In the genomic region with DNA sequence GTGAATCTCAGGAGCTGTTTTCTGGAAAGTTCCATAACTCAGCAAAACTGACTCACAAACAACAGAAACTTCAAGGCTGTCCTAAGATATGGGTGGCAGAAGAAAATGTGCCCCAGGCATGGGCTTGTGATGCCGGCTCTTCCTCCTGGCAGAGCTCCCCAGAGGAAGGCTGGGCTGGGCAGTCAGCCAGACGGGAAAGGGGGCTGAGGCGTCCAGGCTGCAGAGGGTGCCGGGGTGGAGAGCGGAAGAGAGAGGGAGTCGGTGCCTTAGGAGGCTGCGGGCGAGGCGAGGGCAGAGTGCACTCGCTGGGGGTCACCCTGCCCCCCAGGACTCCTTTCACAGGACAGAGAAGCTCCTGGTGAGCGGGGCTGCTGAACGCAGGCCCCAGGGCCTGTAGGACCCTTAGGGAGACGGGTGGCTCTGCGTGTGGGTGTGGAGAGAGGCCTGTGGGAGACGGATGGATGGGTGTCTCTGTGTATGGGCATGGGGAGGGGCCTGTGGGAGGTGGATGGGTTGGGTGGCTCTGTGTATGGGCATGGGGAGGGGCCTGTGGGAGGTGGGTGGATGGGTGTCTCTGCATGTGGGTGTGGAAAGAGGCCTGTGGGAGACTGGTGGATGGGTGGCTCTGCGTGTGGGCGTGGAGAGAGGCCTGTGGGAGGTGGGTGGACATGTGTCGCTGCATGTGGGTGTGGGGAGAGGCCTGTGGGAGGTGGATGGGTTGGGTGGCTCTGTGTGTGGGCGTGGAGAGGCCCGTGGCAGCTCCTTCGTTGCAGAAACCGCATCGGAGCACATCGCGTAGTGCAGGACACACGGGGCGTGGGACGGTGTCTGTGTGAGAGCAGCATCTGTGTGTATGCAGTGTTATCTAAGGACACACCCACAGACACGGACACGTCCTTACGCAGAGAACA, we compare ENCODE assay signal across 9 cellular contexts. TPM values are rescaled to one million over a fixed set of nuclear protein-coding genes. Genes with fewer than 3 reads are reported as not detected.
DNase-seq lines count a peak whose midpoint lies in the region; ATAC-seq and TF ChIP-seq lines count a peak whose summit lies in the region.
"Had no signal": no experiment of that assay in that cellular context is flagged by ENCODE, and none has a peak within 500 bp of the region (broad histone marks: within the 10 kb centered on the region; RNA-seq: fewer than 3 reads in every experiment).

No MANE protein-coding gene starts in this region.

- peak overlapping the region; percentile 25 for H3K27ac Mint-ChIP-seq in activated CD8-positive, alpha-beta T cell treated with anti-CD3 and anti-CD28 coated beads for 36 hours
- H3K27ac Mint-ChIP-seq in activated CD8-positive, alpha-beta T cell treated with anti-CD3 and anti-CD28 coated beads, Interleukin-2, amount 10 ng/mL, durations not matched to agents 7 days and 5 days = no peak overlapping the region
- H3K27ac Mint-ChIP-seq in mesothelial cell of epicardium = peak overlapping the region; percentile 86
- H3K27ac Mint-ChIP-seq: effector memory CD8-positive, alpha-beta T cell had no signal

- H3K36me3 Mint-ChIP-seq in activated CD8-positive, alpha-beta T cell treated with anti-CD3 and anti-CD28 coated beads for 36 hours (ENCODE audit: low read depth) = peaks cover 19% of the 10 kb centered on the region
- peaks cover 43% of the 10 kb centered on the region for H3K36me3 Mint-ChIP-seq in activated CD8-positive, alpha-beta T cell treated with anti-CD3 and anti-CD28 coated beads, Interleukin-2, amount 10 ng/mL, durations not matched to agents 7 days and 5 days (ENCODE audit: low read depth)
- H3K36me3 Mint-ChIP-seq in mesothelial cell of epicardium = peaks cover 24% of the 10 kb centered on the region

- TF ChIP-seq CTCF in activated CD8-positive, alpha-beta T cell treated with anti-CD3 and anti-CD28 coated beads for 36 hours (IDR thresholded peaks at IDR 0.05) = no peak
- TF ChIP-seq CTCF in mesothelial cell of epicardium (IDR thresholded peaks at IDR 0.05; ENCODE audit: unreplicated experiment) = no peak
- no peak for TF ChIP-seq CTCF in uterus (IDR thresholded peaks at IDR 0.05)

- CTCF ChIA-PET in activated CD8-positive, alpha-beta T cell treated with anti-CD3 and anti-CD28 coated beads for 36 hours (lab: Charles Lee) = no interaction called here
- CTCF ChIA-PET in activated CD8-positive, alpha-beta T cell treated with anti-CD3 and anti-CD28 coated beads, Interleukin-2, amount 10 ng/mL, durations not matched to agents 7 days and 5 days (lab: Charles Lee) = no interaction called here

- H3K27ac ChIP-seq in esophagus (ENCODE audit: low read depth in 2 of 2, low read length in 1 of 2) (peak overlapping the region; percentile 14 to 90), uterus (peak overlapping the region; percentile 23 to 65)

- no peak for TF ChIP-seq POLR2A in uterus (IDR thresholded peaks at IDR 0.05)

- POLR2A ChIA-PET in activated CD8-positive, alpha-beta T cell treated with anti-CD3 and anti-CD28 coated beads for 36 hours (lab: Charles Lee) = no interaction called here
- POLR2A ChIA-PET in activated CD8-positive, alpha-beta T cell treated with anti-CD3 and anti-CD28 coated beads, Interleukin-2, amount 10 ng/mL, durations not matched to agents 7 days and 5 days (lab: Charles Lee) = no interaction called here

- no peaks in the 10 kb centered on the region for H3K27me3 Mint-ChIP-seq in activated CD8-positive, alpha-beta T cell treated with anti-CD3 and anti-CD28 coated beads for 36 hours
- H3K27me3 Mint-ChIP-seq in activated CD8-positive, alpha-beta T cell treated with anti-CD3 and anti-CD28 coated beads, Interleukin-2, amount 10 ng/mL, durations not matched to agents 7 days and 5 days (ENCODE audit: low read depth) = no peaks in the 10 kb centered on the region
- H3K27me3 Mint-ChIP-seq in mesothelial cell of epicardium (ENCODE audit: low read depth) = no peaks in the 10 kb centered on the region
- H3K27me3 Mint-ChIP-seq: effector memory CD8-positive, alpha-beta T cell had no signal

- H3K36me3 ChIP-seq in esophagus (ENCODE audit: control insufficient read depth in 2 of 2, insufficient read depth in 2 of 2, low read length in 1 of 2) (peaks cover 0 to 19% of the 10 kb centered on the region in 2 donors), uterus (no peaks in the 10 kb centered on the region)

- no peaks in the 10 kb centered on the region for H3K27me3 ChIP-seq in esophagus (ENCODE audit: control insufficient read depth in 1 of 2, insufficient read depth in 2 of 2, low read length in 2 of 2)
- H3K27me3 ChIP-seq in uterus = no peaks in the 10 kb centered on the region

- 69 to 73% methylated on average over 31 of the region's 31 CpGs for WGBS in esophagus, 2 donors

- peaks cover 0 to 2% of the 10 kb centered on the region in 2 donors for H3K9me3 ChIP-seq in esophagus (ENCODE audit: control insufficient read depth in 2 of 2, insufficient read depth in 1 of 2, low read depth in 1 of 2, low read length in 1 of 2)
- H3K9me3 ChIP-seq in uterus = no peaks in the 10 kb centered on the region

- no peak overlapping the region for H3K4me3 Mint-ChIP-seq in activated CD8-positive, alpha-beta T cell treated with anti-CD3 and anti-CD28 coated beads for 36 hours
- no peak overlapping the region for H3K4me3 Mint-ChIP-seq in activated CD8-positive, alpha-beta T cell treated with anti-CD3 and anti-CD28 coated beads, Interleukin-2, amount 10 ng/mL, durations not matched to agents 7 days and 5 days
- H3K4me3 Mint-ChIP-seq in mesothelial cell of epicardium = peak overlapping the region; percentile 22
- H3K4me3 Mint-ChIP-seq: effector memory CD8-positive, alpha-beta T cell had no signal

- DNase-seq in activated CD8-positive, alpha-beta T cell treated with anti-CD3 and anti-CD28 coated beads for 36 hours = no peak
- no peak for DNase-seq in activated CD8-positive, alpha-beta T cell treated with anti-CD3 and anti-CD28 coated beads, Interleukin-2, amount 10 ng/mL, durations not matched to agents 7 days and 5 days
- DNase-seq in mesothelial cell of epicardium (ENCODE audit: low spot score in 2 of 2, unreplicated experiment in 2 of 2) = no peak
- peak; percentile 48 to 49 for DNase-seq in uterus
- DNase-seq in activated effector memory CD4-positive, alpha-beta T cell treated with anti-CD3 and anti-CD28 coated beads, Interleukin-2, amount 50 U/mL, for 16 hours = no peak
- DNase-seq: effector memory CD8-positive, alpha-beta T cell had no signal

- no peak for ATAC-seq in activated CD8-positive, alpha-beta T cell treated with anti-CD3 and anti-CD28 coated beads for 36 hours
- ATAC-seq in activated CD8-positive, alpha-beta T cell treated with anti-CD3 and anti-CD28 coated beads, Interleukin-2, amount 10 ng/mL, durations not matched to agents 7 days and 5 days = no peak
- ATAC-seq in GM21528 (IDR thresholded peaks at IDR 0.05; ENCODE audit: low FRiP score, unreplicated experiment) = no peak
- ATAC-seq in GM19023 (IDR thresholded peaks at IDR 0.05; ENCODE audit: unreplicated experiment) = no peak
- ATAC-seq: effector memory CD8-positive, alpha-beta T cell had no signal

- H3K4me1 Mint-ChIP-seq in activated CD8-positive, alpha-beta T cell treated with anti-CD3 and anti-CD28 coated beads for 36 hours (ENCODE audit: low read depth) = peaks cover 15% of the 10 kb centered on the region
- peaks cover 3% of the 10 kb centered on the region for H3K4me1 Mint-ChIP-seq in activated CD8-positive, alpha-beta T cell treated with anti-CD3 and anti-CD28 coated beads, Interleukin-2, amount 10 ng/mL, durations not matched to agents 7 days and 5 days (ENCODE audit: low read depth)
- H3K4me1 Mint-ChIP-seq in mesothelial cell of epicardium = peaks cover 37% of the 10 kb centered on the region

- no peaks in the 10 kb centered on the region for H3K9me3 Mint-ChIP-seq in activated CD8-positive, alpha-beta T cell treated with anti-CD3 and anti-CD28 coated beads for 36 hours
- no peaks in the 10 kb centered on the region for H3K9me3 Mint-ChIP-seq in activated CD8-positive, alpha-beta T cell treated with anti-CD3 and anti-CD28 coated beads, Interleukin-2, amount 10 ng/mL, durations not matched to agents 7 days and 5 days (ENCODE audit: insufficient read depth)
- no peaks in the 10 kb centered on the region for H3K9me3 Mint-ChIP-seq in mesothelial cell of epicardium
- H3K9me3 Mint-ChIP-seq: effector memory CD8-positive, alpha-beta T cell had no signal

- H3K4me3 ChIP-seq in esophagus (ENCODE audit: low read depth in 1 of 2, low read length in 2 of 2) = no peak overlapping the region
- no peak overlapping the region for H3K4me3 ChIP-seq in uterus

- intact Hi-C loops in activated CD8-positive, alpha-beta T cell treated with anti-CD3 and anti-CD28 coated beads for 36 hours (cut with micrococcal nuclease) = no loop called here
- intact Hi-C loops in uterus (cut with DNase I; ENCODE audit: low total_unique reads) = no loop called here

- H3K4me1 ChIP-seq in esophagus (ENCODE audit: control insufficient read depth in 2 of 2, insufficient read depth in 2 of 2, low read length in 1 of 2) = peaks cover 14 to 26% of the 10 kb centered on the region in 2 donors
- peaks cover 0 to 9% of the 10 kb centered on the region in 2 donors for H3K4me1 ChIP-seq in uterus

RNA-seq across cellular contexts. Expression of gene PCGF3, which starts 15.9 kb away (rescaled TPM):
- total RNA-seq in activated CD8-positive, alpha-beta T cell treated with anti-CD3 and anti-CD28 coated beads for 36 hours = 10 to 100 TPM; 23.9 to 25.6 TPM
- total RNA-seq in activated CD8-positive, alpha-beta T cell treated with anti-CD3 and anti-CD28 coated beads, Interleukin-2, amount 10 ng/mL, durations not matched to agents 7 days and 5 days = 10 to 100 TPM; 33.5 to 36.2 TPM
- polyA plus RNA-seq in esophagus = 10 to 100 TPM; 27.0 to 63.7 TPM
- total RNA-seq in mesothelial cell of epicardium (88.1 to 93.4 TPM (median 90.9 TPM) in 3 replicates), uterus (10 to 100 TPM; 17.7 to 80.6 (median 53.4) TPM)

RNA-seq across cellular contexts. Expression of gene SLC49A3, which starts 32.6 kb away (rescaled TPM):
- total RNA-seq in activated CD8-positive, alpha-beta T cell treated with anti-CD3 and anti-CD28 coated beads for 36 hours = under 1 TPM in 1 of 2 experiments, not detected in 1; 0.23 TPM
- total RNA-seq in activated CD8-positive, alpha-beta T cell treated with anti-CD3 and anti-CD28 coated beads, Interleukin-2, amount 10 ng/mL, durations not matched to agents 7 days and 5 days = under 1 TPM; 0.37 to 0.89 TPM
- 1 to 10 TPM; 3.8 to 7.2 TPM for polyA plus RNA-seq in esophagus
- total RNA-seq in mesothelial cell of epicardium (10.5 to 13.4 TPM (median 11.6 TPM) in 3 replicates), uterus (10 to 100 TPM in 1 of 4 donors, 1 to 10 TPM in 3; 1.2 to 12.6 (median 2.8) TPM)

RNA-seq across cellular contexts. Expression of gene MYL5, which starts 47.2 kb away (rescaled TPM):
- 10 to 100 TPM; 14.7 to 17.8 TPM for total RNA-seq in activated CD8-positive, alpha-beta T cell treated with anti-CD3 and anti-CD28 coated beads for 36 hours
- total RNA-seq in activated CD8-positive, alpha-beta T cell treated with anti-CD3 and anti-CD28 coated beads, Interleukin-2, amount 10 ng/mL, durations not matched to agents 7 days and 5 days = 10 to 100 TPM; 11.6 to 19.3 TPM
- polyA plus RNA-seq in esophagus = 10 to 100 TPM; 17.9 to 22.4 TPM
- total RNA-seq in mesothelial cell of epicardium = 25.0 to 32.1 TPM (median 32.0 TPM) in 3 replicates
- total RNA-seq in uterus = 1 to 10 TPM in 2 of 4 donors, not detected in 2; 4.6 to 9.9 TPM

RNA-seq across cellular contexts. Expression of gene ATP5ME, which starts 47.4 kb away (rescaled TPM):
- total RNA-seq in activated CD8-positive, alpha-beta T cell treated with anti-CD3 and anti-CD28 coated beads for 36 hours = 100 to 1,000 TPM; 221 to 234 TPM
- 100 to 1,000 TPM; 243 to 267 TPM for total RNA-seq in activated CD8-positive, alpha-beta T cell treated with anti-CD3 and anti-CD28 coated beads, Interleukin-2, amount 10 ng/mL, durations not matched to agents 7 days and 5 days
- 100 to 1,000 TPM; 539 to 570 TPM for polyA plus RNA-seq in esophagus
- total RNA-seq in mesothelial cell of epicardium (194 to 212 TPM (median 197 TPM) in 3 replicates), uterus (100 to 1,000 TPM in 1 of 4 donors, 10 to 100 TPM in 3; 24.1 to 168 (median 64.2) TPM)

Comparison
In these comparisons a context has a peak if more than half of its experiments do, and no peak if none do; other contexts are left out.
1. DNase-seq: peak in uterus (2 of 2); none in activated CD8-positive, alpha-beta T cell treated with anti-CD3 and anti-CD28 coated beads for 36 hours (single experiment), activated CD8-positive, alpha-beta T cell treated with anti-CD3 and anti-CD28 coated beads, Interleukin-2, amount 10 ng/mL, durations not matched to agents 7 days and 5 days (single experiment), mesothelial cell of epicardium (0 of 2) and activated effector memory CD4-positive, alpha-beta T cell treated with anti-CD3 and anti-CD28 coated beads, Interleukin-2, amount 50 U/mL, for 16 hours (single experiment).